Comparison of ENCODE assay signal across 8 cellular contexts in genomic region chr10:87867453-87867852, GRCh38. TPM values are rescaled to one million over a fixed set of nuclear protein-coding genes. Genes with fewer than 3 reads are reported as not detected.
DNase-seq lines count a peak whose midpoint lies in the region; ATAC-seq, FAIRE-seq and TF ChIP-seq lines count a peak whose summit lies in the region.

No MANE protein-coding gene starts in this region.

- CTCF ChIA-PET in A549 (lab: Yijun Ruan, JAX), result no interaction called here

- H3K27me3 ChIP-seq in HUES64 (ENCODE audit: insufficient read depth, low read length), result no peaks in the 10 kb centered on the region
- H3K27me3 ChIP-seq in bronchial epithelial cell (ENCODE audit: control insufficient read depth, insufficient read depth, low read length), result no peaks in the 10 kb centered on the region
- no peaks in the 10 kb centered on the region for H3K27me3 ChIP-seq in muscle layer of colon (ENCODE audit: control insufficient read depth in 1 of 2, insufficient read depth in 2 of 2, low read length in 2 of 2)

- H3K9me3 ChIP-seq in A549 (no peaks in the 10 kb centered on the region), HUES64 (ENCODE audit: insufficient read depth, low read depth, low read length) (no peaks in the 10 kb centered on the region), muscle layer of colon (ENCODE audit: low read length) (no peaks in the 10 kb centered on the region)

- TF ChIP-seq POLR2A in A549 (IDR thresholded peaks at IDR 0.05; ENCODE audit: low read length), result no peak

- FAIRE-seq in A549 (lab: Jason Lieb, UNC), result no peak
- FAIRE-seq in bronchial epithelial cell (lab: Jason Lieb, UNC), result no peak

- H3K36me3 ChIP-seq in HUES64 (ENCODE audit: insufficient read depth, low read length), result peaks cover 3% of the 10 kb centered on the region; the same call in 1 of the 2 replicates
- no peaks in the 10 kb centered on the region for H3K36me3 ChIP-seq in bronchial epithelial cell (ENCODE audit: control insufficient read depth, insufficient read depth, low read length)
- H3K36me3 ChIP-seq in muscle layer of colon (ENCODE audit: insufficient read depth, low read length), result no peaks in the 10 kb centered on the region

- peak overlapping the region; percentile 94 for H3K4me2 ChIP-seq in A549

- H3K4me1 ChIP-seq in A549, result peaks cover 43% of the 10 kb centered on the region
- peaks cover 22% of the 10 kb centered on the region for H3K4me1 ChIP-seq in HUES64 (ENCODE audit: insufficient read depth, low read length)
- H3K4me1 ChIP-seq in muscle layer of colon (ENCODE audit: insufficient read depth, low read length), result peaks cover 27% of the 10 kb centered on the region

- no peak for TF ChIP-seq EP300 in A549 (IDR thresholded peaks at IDR 0.05)

- H3K27ac ChIP-seq in A549 (peak overlapping the region in 1 of 2 experiments; percentile 36; a peak in 2 of 6 replicates), HUES64 (ENCODE audit: low read depth, low read length) (no peak overlapping the region), muscle layer of colon (ENCODE audit: low read depth, low read length) (no peak overlapping the region)

- POLR2A ChIA-PET in A549 (lab: Yijun Ruan, JAX), result no interaction called here

- no peak for ATAC-seq in A549
- no peak for ATAC-seq in HG03135 (IDR thresholded peaks at IDR 0.05; ENCODE audit: unreplicated experiment)
- no peak for ATAC-seq in HG03521 (IDR thresholded peaks at IDR 0.05; ENCODE audit: unreplicated experiment)

- no peak for TF ChIP-seq RAD21 in A549 (conservative IDR thresholded peaks at IDR 0.05 in 1 of 2, IDR thresholded peaks at IDR 0.05 in 1 of 2)

- H3K9ac ChIP-seq in HUES64 (ENCODE audit: low read depth, low read length) (no peak overlapping the region; the same call in 1 of the 2 replicates), muscle layer of colon (ENCODE audit: low read length) (peak overlapping the region; percentile 62)

- H3K4me3 ChIP-seq in A549 (peak overlapping the region; percentile 78), HUES64 (ENCODE audit: low read length) (peak overlapping the region; percentile 96), bronchial epithelial cell (ENCODE audit: low read depth, low read length) (peak overlapping the region; percentile 89), muscle layer of colon (ENCODE audit: low read depth in 1 of 2, low read length in 2 of 2) (peak overlapping the region in 1 of 2 donors; percentile 76)

- no peak for TF ChIP-seq CTCF in A549 (IDR thresholded peaks at IDR 0.05)
- TF ChIP-seq CTCF in bronchial epithelial cell (IDR thresholded peaks at IDR 0.05; ENCODE audit: insufficient read depth, low read length, severe bottlenecking), result no peak

- DNase-seq in A549 (ENCODE audit: low read depth in 1 of 2, low spot score in 1 of 2), result no peak
- DNase-seq in bronchial epithelial cell (ENCODE audit: low read depth), result peak; percentile 34
- no peak for DNase-seq in NCI-H2107 (lab: John Stamatoyannopoulos, UW)
- no peak for DNase-seq in activated gamma-delta T cell treated with Interleukin-2 at 50 U/mL for 16 hours

TF ChIP-seq in A549, 52 proteins besides CTCF, POLR2A, EP300 and RAD21:
- TF ChIP-seq NFE2L2 (conservative IDR thresholded peaks at IDR 0.05; ENCODE audit: low read length) (no peak), HOXB5 (CRISPR knock-in tag; IDR thresholded peaks at IDR 0.05) (no peak), KDM1A (IDR thresholded peaks at IDR 0.05; ENCODE audit: low read depth) (no peak), CHD4 (IDR thresholded peaks at IDR 0.05; ENCODE audit: borderline replicate concordance) (no peak), GATA3 (IDR thresholded peaks at IDR 0.05; ENCODE audit: borderline replicate concordance) (no peak), CEBPB (IDR thresholded peaks at IDR 0.05) (no peak)

RNA-seq across cellular contexts. Expression of gene PTEN, which starts 4.0 kb away (rescaled TPM):
- polyA plus RNA-seq in A549 (2011; rRNA removed), result 51.9 and 58.3 TPM in 2 replicates
- polyA plus RNA-seq in A549 (2012; cell fraction: cytosol; rRNA removed), result 7.3 and 8.5 TPM in 2 replicates
- 3.7 and 5.2 TPM in 2 replicates for polyA plus RNA-seq in A549 (2012; cell fraction: nucleus; rRNA removed)
- polyA plus RNA-seq in A549 (2017; fragmentation: RNase III; extraction: RNeasy Plus Mini Kit Qiagen cat#74134 plus additional on column Dnase treatment), result 33.6 to 39.5 TPM (median 36.6 TPM) in 3 replicates
- 37.1 and 53.1 TPM in 2 replicates for polyA minus RNA-seq in A549 (2011; rRNA and poly(A)+ RNA removed)
- polyA plus RNA-seq in HUES64 (2013, experiment 1 of 2), result 22.1 TPM
- polyA plus RNA-seq in HUES64 (2013, experiment 2 of 2), result 27.3 TPM
- 90.0 and 101 TPM in 2 replicates for total RNA-seq in bronchial epithelial cell

RNA-seq across cellular contexts. Expression of gene KLLN, which starts 4.1 kb away (rescaled TPM):
- polyA plus RNA-seq in A549 (2011; rRNA removed), result 0.44 and 0.58 TPM in 2 replicates
- 0.22 and 0.26 TPM in 2 replicates for polyA plus RNA-seq in A549 (2012; cell fraction: cytosol; rRNA removed)
- polyA plus RNA-seq in A549 (2012; cell fraction: nucleus; rRNA removed), result 0.26 and 0.28 TPM in 2 replicates
- 0.55 to 0.71 TPM (median 0.57 TPM) in 3 replicates for polyA plus RNA-seq in A549 (2017; fragmentation: RNase III; extraction: RNeasy Plus Mini Kit Qiagen cat#74134 plus additional on column Dnase treatment)
- polyA minus RNA-seq in A549 (2011; rRNA and poly(A)+ RNA removed), result 0.78 and 0.83 TPM in 2 replicates
- 0.35 TPM for polyA plus RNA-seq in HUES64 (2013, experiment 1 of 2)
- 0.32 TPM for polyA plus RNA-seq in HUES64 (2013, experiment 2 of 2)
- total RNA-seq in bronchial epithelial cell, result 0.13 and 0.26 TPM in 2 replicates

RNA-seq across cellular contexts. Expression of gene ATAD1, which starts 49.4 kb away (rescaled TPM):
- polyA plus RNA-seq in A549 (2011; rRNA removed) (66.7 and 94.8 TPM in 2 replicates), A549 (2017; fragmentation: RNase III; extraction: RNeasy Plus Mini Kit Qiagen cat#74134 plus additional on column Dnase treatment) (30.0 to 32.3 TPM (median 32.3 TPM) in 3 replicates)
- polyA plus RNA-seq in A549 (2012; cell fraction: cytosol; rRNA removed), result 8.4 and 8.8 TPM in 2 replicates
- 4.7 and 8.5 TPM in 2 replicates for polyA plus RNA-seq in A549 (2012; cell fraction: nucleus; rRNA removed)
- 22.9 and 25.5 TPM in 2 replicates for polyA minus RNA-seq in A549 (2011; rRNA and poly(A)+ RNA removed)
- 22.5 TPM for polyA plus RNA-seq in HUES64 (2013, experiment 1 of 2)
- 25.3 TPM for polyA plus RNA-seq in HUES64 (2013, experiment 2 of 2)
- 63.0 and 73.7 TPM in 2 replicates for total RNA-seq in bronchial epithelial cell
